Comparison of ENCODE assay signal across 13 cellular contexts in the genomic region with DNA sequence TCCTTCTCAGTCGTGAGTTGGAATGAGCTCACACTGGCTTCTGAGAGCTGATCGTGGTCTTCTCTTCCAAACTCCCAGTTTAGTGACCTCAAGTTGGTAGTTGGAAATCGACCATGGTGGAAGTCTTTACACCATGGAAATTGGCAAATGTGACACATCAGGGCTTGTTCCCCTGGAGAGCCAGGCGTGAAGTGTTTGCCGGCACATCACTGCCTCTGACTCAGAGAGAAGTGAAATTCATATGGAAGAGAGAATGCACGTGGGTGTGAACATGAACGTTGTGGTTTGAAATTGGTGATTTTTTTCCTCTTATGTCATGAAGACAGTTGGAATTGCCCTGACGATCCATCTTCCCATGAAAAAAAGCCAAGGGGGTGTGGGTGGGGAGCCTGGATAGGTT. TPM values are rescaled to one million over a fixed set of nuclear protein-coding genes. Genes with fewer than 3 reads are reported as not detected.
DNase-seq lines count a peak whose midpoint lies in the region; ATAC-seq and TF ChIP-seq lines count a peak whose summit lies in the region.
"Had no signal": no experiment of that assay in that cellular context is flagged by ENCODE, and none has a peak within 500 bp of the region (broad histone marks: within the 10 kb centered on the region; RNA-seq: fewer than 3 reads in every experiment).

No MANE protein-coding gene starts in this region.

- TF ChIP-seq CTCF in PC-9 (conservative IDR thresholded peaks at IDR 0.05): no peak

- no peaks in the 10 kb centered on the region for H3K36me3 ChIP-seq in adipocyte (ENCODE audit: control insufficient read depth, insufficient read depth, low read length, severe bottlenecking)
- H3K36me3 ChIP-seq in PC-9 (ENCODE audit: low read depth): no peaks in the 10 kb centered on the region
- H3K36me3 ChIP-seq: heart right ventricle had no signal

- H3K27me3 Mint-ChIP-seq in stimulated activated naive CD8-positive, alpha-beta T cell treated with anti-CD3 and anti-CD28 coated beads, Interleukin-15, amount 100 ng/mL, for 72 hours: no peaks in the 10 kb centered on the region

- peak overlapping the region in 1 of 2 donors; percentile 42 for H3K27ac Mint-ChIP-seq in stimulated activated naive CD8-positive, alpha-beta T cell treated with anti-CD3 and anti-CD28 coated beads, Interleukin-15, amount 100 ng/mL, for 72 hours

- H2AFZ ChIP-seq in PC-9: no peak overlapping the region

- H3K4me1 Mint-ChIP-seq in stimulated activated naive CD8-positive, alpha-beta T cell treated with anti-CD3 and anti-CD28 coated beads, Interleukin-15, amount 100 ng/mL, for 72 hours: peaks cover 6% of the 10 kb centered on the region

- H3K9me2 ChIP-seq in PC-9 (ENCODE audit: insufficient read depth): no peaks in the 10 kb centered on the region; the same call in 1 of the 2 replicates

- no peaks in the 10 kb centered on the region for H3K27me3 ChIP-seq in adipocyte (replicated peaks; ENCODE audit: control insufficient read depth, insufficient read depth, low read length)
- no peaks in the 10 kb centered on the region for H3K27me3 ChIP-seq in PC-9 (ENCODE audit: insufficient read depth, low read depth)

- no peaks in the 10 kb centered on the region; the same call in 1 of the 2 replicates for H4K20me1 ChIP-seq in PC-9 (ENCODE audit: insufficient read depth)

- no TSS peak for BruUV-seq in PC-9 (replicated peaks; lab: Mats Ljungman, UMichigan)

- no peak overlapping the region for H3K27ac ChIP-seq in PC-9

- intact Hi-C loops in PC-9 (cut with micrococcal nuclease; ENCODE audit: unreplicated experiment): no loop called here

- H3K9me3 ChIP-seq in adipocyte (ENCODE audit: control insufficient read depth, low read length): peaks cover 6% of the 10 kb centered on the region
- H3K9me3 ChIP-seq in PC-9 (ENCODE audit: insufficient read depth, low read depth): no peaks in the 10 kb centered on the region
- H3K9me3 ChIP-seq: heart right ventricle had no signal

- no peaks in the 10 kb centered on the region for H3K79me2 ChIP-seq in PC-9 (ENCODE audit: low read depth)

- H3K4me1 ChIP-seq in adipocyte (ENCODE audit: control insufficient read depth, insufficient read depth, low read length) (peaks cover 16% of the 10 kb centered on the region), PC-9 (replicated peaks; ENCODE audit: insufficient read depth) (no peaks in the 10 kb centered on the region)
- H3K4me1 ChIP-seq: heart right ventricle had no signal

- H3K4me3 ChIP-seq in adipocyte (ENCODE audit: low read length) (no peak overlapping the region), PC-9 (no peak overlapping the region)
- H3K4me3 ChIP-seq: heart right ventricle, skin epidermis had no signal

- no peak overlapping the region for H3K4me3 Mint-ChIP-seq in stimulated activated naive CD8-positive, alpha-beta T cell treated with anti-CD3 and anti-CD28 coated beads, Interleukin-15, amount 100 ng/mL, for 72 hours

- no peak overlapping the region for H3K9ac ChIP-seq in adipocyte (ENCODE audit: low read length)

- H3F3A ChIP-seq in PC-9 (ENCODE audit: insufficient read depth, low read depth): no peaks in the 10 kb centered on the region

- peaks cover 0 to 7% of the 10 kb centered on the region in 2 donors for H3K9me3 Mint-ChIP-seq in stimulated activated naive CD8-positive, alpha-beta T cell treated with anti-CD3 and anti-CD28 coated beads, Interleukin-15, amount 100 ng/mL, for 72 hours

- peak; percentile 54 for ATAC-seq in stimulated activated naive CD8-positive, alpha-beta T cell treated with anti-CD3 and anti-CD28 coated beads, Interleukin-15, Interleukin-2, amounts not matched to agents 100 U/mL and 50 U/mL, for 24 hours
- ATAC-seq in stimulated activated naive CD8-positive, alpha-beta T cell treated with anti-CD3 and anti-CD28 coated beads, Interleukin-15, amount 100 ng/mL, for 72 hours: no peak
- ATAC-seq in HG02973 (IDR thresholded peaks at IDR 0.05; ENCODE audit: unreplicated experiment): no peak
- ATAC-seq: Panc1 had no signal

- peak; percentile 12 for DNase-seq in stimulated activated naive CD8-positive, alpha-beta T cell treated with anti-CD3 and anti-CD28 coated beads, Interleukin-15, Interleukin-2, amounts not matched to agents 100 U/mL and 50 U/mL, for 24 hours
- no peak for DNase-seq in stimulated activated naive CD8-positive, alpha-beta T cell treated with anti-CD3 and anti-CD28 coated beads, Interleukin-15, amount 100 ng/mL, for 72 hours
- DNase-seq in adipocyte (ENCODE audit: low read depth) (peak; percentile 37), iris pigment epithelial cell (ENCODE audit: low read depth) (peak; percentile 66), NCI-H2227 treated with DMSO at 0.1 percent for 48 hours (lab: John Stamatoyannopoulos, UW) (no peak), T-helper 9 cell (no peak), PC-9 (no peak)
- DNase-seq: COR-L47, heart right ventricle, NCI-H1694 treated with DMSO at 0.1 percent for 48 hours had no signal

- POLR2A ChIA-PET in PC-9 (lab: Charles Lee; ENCODE audit: unreplicated experiment): no interaction called here

- no peak overlapping the region for H3K4me2 ChIP-seq in PC-9

- CTCF ChIA-PET in PC-9 (lab: Charles Lee): no interaction called here

RNA-seq across cellular contexts. Expression of a gene that starts 47.4 kb away (rescaled TPM):
- total RNA-seq in PC-9 (2021): 0.24 and 0.78 TPM in 2 replicates

Comparison
In these comparisons a context has a peak if more than half of its experiments do, and no peak if none do; other contexts are left out.
1. DNase-seq: peak in stimulated activated naive CD8-positive, alpha-beta T cell treated with anti-CD3 and anti-CD28 coated beads, Interleukin-15, Interleukin-2, amounts not matched to agents 100 U/mL and 50 U/mL, for 24 hours (single experiment), adipocyte (single experiment) and iris pigment epithelial cell (single experiment); none in stimulated activated naive CD8-positive, alpha-beta T cell treated with anti-CD3 and anti-CD28 coated beads, Interleukin-15, amount 100 ng/mL, for 72 hours (0 of 2), NCI-H2227 treated with DMSO at 0.1 percent for 48 hours (single experiment), T-helper 9 cell (single experiment) and PC-9 (0 of 2).